15 cellular contexts compared by ENCODE assay signal in the genomic region with DNA sequence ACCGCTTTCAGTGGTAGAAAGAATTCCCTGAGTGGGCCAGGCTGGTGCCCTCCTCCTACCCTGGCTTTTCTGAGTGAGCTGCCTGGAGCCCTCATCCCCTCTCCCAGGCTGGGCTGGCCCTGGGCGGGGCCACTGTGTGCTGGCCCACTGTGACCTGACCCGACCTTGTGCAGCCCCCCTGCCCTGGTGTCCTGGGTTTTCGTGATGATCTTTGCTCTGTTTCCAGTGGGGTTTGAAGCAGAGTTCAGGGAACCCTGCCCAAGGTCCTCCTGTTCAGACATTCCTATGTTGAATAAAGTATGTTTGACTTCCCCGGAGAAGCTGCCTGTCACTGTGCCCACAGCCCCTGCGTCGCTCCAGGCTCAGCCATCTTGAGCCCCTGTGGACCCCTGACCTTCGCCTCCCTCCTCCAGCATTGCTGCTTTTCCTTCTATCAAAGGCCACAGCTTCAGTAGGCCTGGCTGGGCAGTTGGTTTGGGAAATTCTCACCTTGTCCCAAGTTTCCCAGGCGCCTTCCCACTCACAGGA. TPM values are rescaled to one million over a fixed set of nuclear protein-coding genes. Genes with fewer than 3 reads are reported as not detected.
DNase-seq lines count a peak whose midpoint lies in the region; ATAC-seq and TF ChIP-seq lines count a peak whose summit lies in the region.
"Had no signal": no experiment of that assay in that cellular context is flagged by ENCODE, and none has a peak within 500 bp of the region (broad histone marks: within the 10 kb centered on the region; RNA-seq: fewer than 3 reads in every experiment).

No MANE protein-coding gene starts in this region.

- no peak overlapping the region for H4K91ac ChIP-seq in H9 (ENCODE audit: insufficient read length, low read depth, low read length)

- no peak overlapping the region for H3K4ac ChIP-seq in H9 (ENCODE audit: low read depth, low read length)

- H3K4me1 ChIP-seq in H9 (ENCODE audit: insufficient read depth, low read length): peaks cover 11% of the 10 kb centered on the region; the same call in 1 of the 2 replicates
- peaks cover 37% of the 10 kb centered on the region for H3K4me1 ChIP-seq in colonic mucosa
- peaks cover 29 to 43% of the 10 kb centered on the region in 2 donors for H3K4me1 ChIP-seq in lung (ENCODE audit: control insufficient read depth in 2 of 2, insufficient read depth in 2 of 2, low read length in 2 of 2)

- no peaks in the 10 kb centered on the region for H3K23me2 ChIP-seq in H9 (ENCODE audit: insufficient read length, low read depth, low read length, poor library complexity, severe bottlenecking)

- no peak overlapping the region for H3K27ac ChIP-seq in H9 (ENCODE audit: insufficient read length, low read depth, low read length)
- peak overlapping the region; percentile 95 for H3K27ac ChIP-seq in colonic mucosa
- peak overlapping the region; percentile 38 to 84 for H3K27ac ChIP-seq in lung (ENCODE audit: low read depth in 1 of 2, low read length in 1 of 2)

- no peak overlapping the region for H3K56ac ChIP-seq in H9 (ENCODE audit: insufficient read length, low read depth, low read length)

- TF ChIP-seq CTCF in H9 (conservative IDR thresholded peaks at IDR 0.05) (no peak), colonic mucosa (IDR thresholded peaks at IDR 0.05) (no peak), lung (IDR thresholded peaks at IDR 0.05; ENCODE audit: control extremely low read depth, extremely low read depth) (no peak)

- DNase-seq in H9 (peak; percentile 23), colonic mucosa (no peak), lung (ENCODE audit: low spot score) (no peak), NCI-H510A treated with DMSO at 0.1 percent for 48 hours (lab: John Stamatoyannopoulos, UW) (no peak)
- DNase-seq in stimulated activated naive B cell treated with anti-CD40 and anti-IgM and Interleukin-4, amounts not matched to agents 10 μg/mL and 1 μg/mL and 100 μg/mL, for 72 hours: no peak
- no peak for DNase-seq in activated naive CD4-positive, alpha-beta T cell treated with anti-CD3 and anti-CD28 coated beads, Interleukin-2, amount 50 U/mL, for 16 hours
- DNase-seq: activated CD4-positive, alpha-beta memory T cell treated with anti-CD3 and anti-CD28 coated beads, Interleukin-2, amount 10 ng/mL, durations not matched to agents 7 days and 5 days; activated naive CD4-positive, alpha-beta T cell treated with Interleukin-2 at 50 U/mL for 16 hours; dermis blood vessel endothelial cell; glutamatergic neuron; KBM-7; NCI-H2029 treated with DMSO at 0.1 percent for 48 hours; T-helper 9 cell had no signal

- WGBS in H9 (ENCODE audit: extremely low coverage, insufficient read length, low lambda C conversion rate): no CpG with 5 or more reads among the region's 9 CpGs
- 75 to 80% methylated on average over 9 of the region's 9 CpGs for WGBS in lung, 2 donors

- no peak overlapping the region for H2AK5ac ChIP-seq in H9 (ENCODE audit: insufficient read length, low read length)

- H3K27me3 ChIP-seq in H9 (ENCODE audit: insufficient read depth, low read length): peaks cover 2% of the 10 kb centered on the region; the same call in 1 of the 2 replicates
- H3K27me3 ChIP-seq in colonic mucosa: no peaks in the 10 kb centered on the region
- no peaks in the 10 kb centered on the region for H3K27me3 ChIP-seq in lung (ENCODE audit: control insufficient read depth, insufficient read depth)

- intact Hi-C loops in colonic mucosa (cut with DNase I): loop anchor here (5.0 kb wide), 1 partner anchor 200 kb away; no protein-coding TSS in a partner anchor

- no peak overlapping the region for H4K5ac ChIP-seq in H9 (ENCODE audit: insufficient read length, low read depth, low read length)

- no peak overlapping the region for H3K4me2 ChIP-seq in H9 (ENCODE audit: insufficient read depth, insufficient read length, low read length)

- no peak overlapping the region for H2BK15ac ChIP-seq in H9 (ENCODE audit: low read depth, low read length)

- no peak overlapping the region for H2AFZ ChIP-seq in H9 (ENCODE audit: low read length)

- H3K4me3 ChIP-seq in colonic mucosa (no peak overlapping the region), lung (no peak overlapping the region)

- H2BK5ac ChIP-seq in H9 (ENCODE audit: insufficient read length, low read length): no peak overlapping the region

- ATAC-seq in lung (ENCODE audit: insufficient read depth, low FRiP score) (no peak), HG02798 (IDR thresholded peaks at IDR 0.05; ENCODE audit: poor library complexity, unreplicated experiment) (no peak), GM18868 (IDR thresholded peaks at IDR 0.05; ENCODE audit: unreplicated experiment) (no peak)
- ATAC-seq in stimulated activated naive B cell treated with anti-CD40 and anti-IgM and Interleukin-4, amounts not matched to agents 10 μg/mL and 1 μg/mL and 100 μg/mL, for 72 hours (replicated peaks): no peak

- H3K4me1 Mint-ChIP-seq in H9: peaks cover 26 to 42% of the 10 kb centered on the region in 2 experiments
- peaks cover 6 to 21% of the 10 kb centered on the region in 2 donors for H3K4me1 Mint-ChIP-seq in stimulated activated naive B cell treated with anti-CD40 and anti-IgM and Interleukin-4, amounts not matched to agents 10 μg/mL and 1 μg/mL and 100 μg/mL, for 72 hours

- no peak overlapping the region for H3K14ac ChIP-seq in H9 (ENCODE audit: insufficient read depth, low read length)

- H4K20me1 ChIP-seq in H9 (ENCODE audit: control insufficient read depth, insufficient read depth, insufficient read length): no peaks in the 10 kb centered on the region

- H2BK20ac ChIP-seq in H9 (ENCODE audit: low read depth, low read length, poor library complexity, severe bottlenecking): no peak overlapping the region

- H3T11ph ChIP-seq in H9 (ENCODE audit: low read length): no peak overlapping the region

- no peak overlapping the region for H3K23ac ChIP-seq in H9 (ENCODE audit: insufficient read length, low read depth, low read length)

- no peaks in the 10 kb centered on the region for H3K9me3 ChIP-seq in H9 (ENCODE audit: control insufficient read depth, low read depth, low read length)
- H3K9me3 ChIP-seq in colonic mucosa: no peaks in the 10 kb centered on the region
- no peaks in the 10 kb centered on the region for H3K9me3 ChIP-seq in lung (ENCODE audit: control insufficient read depth in 2 of 2, insufficient read depth in 1 of 2, low read length in 1 of 2)

- H3K79me2 ChIP-seq in H9 (ENCODE audit: insufficient read depth, low read length): no peaks in the 10 kb centered on the region

- H3K27me3 Mint-ChIP-seq in H9 (ENCODE audit: low read depth): peaks cover 9% of the 10 kb centered on the region
- H3K27me3 Mint-ChIP-seq in stimulated activated naive B cell treated with anti-CD40 and anti-IgM and Interleukin-4, amounts not matched to agents 10 μg/mL and 1 μg/mL and 100 μg/mL, for 72 hours: no peaks in the 10 kb centered on the region

- no peak overlapping the region for H3K9ac ChIP-seq in H9 (ENCODE audit: extremely low read depth, insufficient read length, low read length)
- peak overlapping the region; percentile 44 to 76 for H3K9ac ChIP-seq in colonic mucosa (ENCODE audit: low read depth in 2 of 2, low read length in 2 of 2)

- H3K36me3 ChIP-seq in colonic mucosa (no peaks in the 10 kb centered on the region), lung (ENCODE audit: control insufficient read depth in 2 of 2, insufficient read depth in 2 of 2, low read length in 2 of 2) (peaks cover 0 to 18% of the 10 kb centered on the region in 2 donors)

- no peak overlapping the region for H2BK120ac ChIP-seq in H9 (ENCODE audit: low read depth, low read length, poor library complexity, severe bottlenecking)

- H3K36me3 Mint-ChIP-seq in H9 (ENCODE audit: insufficient read depth in 1 of 3, low read depth in 3 of 3): peaks cover 0 to 30% (median 25%) of the 10 kb centered on the region in 3 experiments; a peak in 5 of 7 replicates
- H3K36me3 Mint-ChIP-seq in stimulated activated naive B cell treated with anti-CD40 and anti-IgM and Interleukin-4, amounts not matched to agents 10 μg/mL and 1 μg/mL and 100 μg/mL, for 72 hours: peaks cover 44 to 53% of the 10 kb centered on the region in 2 donors

- H3K79me1 ChIP-seq in H9 (ENCODE audit: insufficient read depth, low read depth, low read length, poor library complexity, severe bottlenecking): no peaks in the 10 kb centered on the region

- H3K27ac Mint-ChIP-seq in H9: no peak overlapping the region
- H3K27ac Mint-ChIP-seq in stimulated activated naive B cell treated with anti-CD40 and anti-IgM and Interleukin-4, amounts not matched to agents 10 μg/mL and 1 μg/mL and 100 μg/mL, for 72 hours: peak overlapping the region; percentile 47
- H3K27ac Mint-ChIP-seq: activated CD4-positive, alpha-beta memory T cell treated with anti-CD3 and anti-CD28 coated beads, Interleukin-2, amount 10 ng/mL, durations not matched to agents 7 days and 5 days had no signal

- H3K4me3 Mint-ChIP-seq in H9: no peak overlapping the region; a peak in 1 of 5 replicates
- no peak overlapping the region for H3K4me3 Mint-ChIP-seq in stimulated activated naive B cell treated with anti-CD40 and anti-IgM and Interleukin-4, amounts not matched to agents 10 μg/mL and 1 μg/mL and 100 μg/mL, for 72 hours
- H3K4me3 Mint-ChIP-seq: activated CD4-positive, alpha-beta memory T cell treated with anti-CD3 and anti-CD28 coated beads, Interleukin-2, amount 10 ng/mL, durations not matched to agents 7 days and 5 days had no signal

- H2BK12ac ChIP-seq in H9 (ENCODE audit: insufficient read length, low read depth, low read length): no peak overlapping the region

- H3K9me3 Mint-ChIP-seq in H9: no peaks in the 10 kb centered on the region
- no peaks in the 10 kb centered on the region for H3K9me3 Mint-ChIP-seq in stimulated activated naive B cell treated with anti-CD40 and anti-IgM and Interleukin-4, amounts not matched to agents 10 μg/mL and 1 μg/mL and 100 μg/mL, for 72 hours
- H3K9me3 Mint-ChIP-seq: activated CD4-positive, alpha-beta memory T cell treated with anti-CD3 and anti-CD28 coated beads, Interleukin-2, amount 10 ng/mL, durations not matched to agents 7 days and 5 days had no signal

- no peak overlapping the region for H3K18ac ChIP-seq in H9 (ENCODE audit: insufficient read length, low read depth, low read length)

- H4K8ac ChIP-seq in H9 (replicated peaks; ENCODE audit: insufficient read length, low read depth, low read length): no peak overlapping the region

RNA-seq across cellular contexts. Expression of gene NAGLU, which starts 13.7 kb away (rescaled TPM):
- 20.4 and 23.5 TPM in 2 replicates for total RNA-seq in H9 (2021)
- total RNA-seq in colonic mucosa: 10 to 100 TPM; 27.8 to 38.6 TPM
- total RNA-seq in lung: 10 to 100 TPM; 16.8 to 69.8 TPM
- polyA plus RNA-seq in lung: 10 to 100 TPM; 32.3 to 37.9 TPM

RNA-seq across cellular contexts. Expression of gene HSD17B1, which starts 30.4 kb away (rescaled TPM):
- total RNA-seq in H9 (2021) (1.3 and 1.5 TPM in 2 replicates), colonic mucosa (1 to 10 TPM in 1 of 2 donors, under 1 TPM in 1; 0.88 to 1.7 TPM), lung (1 to 10 TPM in 1 of 2 donors, under 1 TPM in 1; 0.98 to 1.3 TPM)
- 1 to 10 TPM; 1.8 to 2.4 TPM for polyA plus RNA-seq in lung

RNA-seq across cellular contexts. Expression of gene COASY, which starts 39.6 kb away (rescaled TPM):
- 81.4 and 84.1 TPM in 2 replicates for total RNA-seq in H9 (2021)
- total RNA-seq in colonic mucosa: 100 to 1,000 TPM in 1 of 2 donors, 10 to 100 TPM in 1; 94.2 to 176 TPM
- total RNA-seq in lung: 10 to 100 TPM; 25.9 to 93.2 TPM
- polyA plus RNA-seq in lung: 10 to 100 TPM; 57.3 to 71.3 TPM

RNA-seq across cellular contexts. Expression of gene MLX, which starts 44.6 kb away (rescaled TPM):
- 42.1 and 45.3 TPM in 2 replicates for total RNA-seq in H9 (2021)
- total RNA-seq in colonic mucosa: 10 to 100 TPM; 79.6 to 83.0 TPM
- total RNA-seq in lung: 10 to 100 TPM; 31.9 to 69.7 TPM
- 10 to 100 TPM; 61.8 to 71.6 TPM for polyA plus RNA-seq in lung

RNA-seq across cellular contexts. Expression of gene PSMC3IP, which starts 55.2 kb away (rescaled TPM):
- total RNA-seq in H9 (2021): 36.0 and 37.4 TPM in 2 replicates
- 10 to 100 TPM in 1 of 2 donors, 1 to 10 TPM in 1; 2.2 to 11.6 TPM for total RNA-seq in colonic mucosa
- total RNA-seq in lung: 1 to 10 TPM; 3.4 to 7.5 TPM
- polyA plus RNA-seq in lung: 1 to 10 TPM; 3.7 to 4.3 TPM
